33 cellular contexts compared by ENCODE assay signal in genomic region chr5:94658272-94658671, GRCh38.
"Had no signal": no experiment of that assay in that cellular context is flagged by ENCODE, and none has a peak within 500 bp of the region (broad histone marks: within the 10 kb centered on the region; RNA-seq: fewer than 3 reads in every experiment).

No MANE protein-coding gene starts in this region.

- H3K27ac ChIP-seq: adrenal gland, body of pancreas, brain microvascular endothelial cell, breast epithelium, VCaP had no signal

- ATAC-seq: activated CD8-positive, alpha-beta T cell treated with anti-CD3 and anti-CD28 coated beads for 36 hours; activated naive CD4-positive, alpha-beta T cell treated with anti-CD3 and anti-CD28 coated beads, Interleukin-2, amount 50 U/mL, for 72 hours; activated T-cell treated with anti-CD3 and anti-CD28 coated beads, Interleukin-2, amount 50 U/mL, for 4 hours; activated T-cell treated with anti-CD3 and anti-CD28 coated beads, Interleukin-2, amount 50 U/mL, for 72 hours; activated T-helper 17 cell treated with anti-CD3 and anti-CD28 coated beads, Interleukin-2, amount 50 U/mL, for 72 hours; body of pancreas had no signal

- H3K36me3 ChIP-seq: adrenal gland, brain microvascular endothelial cell, breast epithelium had no signal

- H3K4me1 ChIP-seq: adrenal gland, body of pancreas, breast epithelium had no signal

- H3K4me3 ChIP-seq: adrenal gland, body of pancreas, breast epithelium had no signal

- H3K27me3 ChIP-seq: adrenal gland, body of pancreas, brain microvascular endothelial cell, breast epithelium had no signal

- FAIRE-seq: astrocyte had no signal

- H3K9me3 ChIP-seq: body of pancreas had no signal

- DNase-seq: activated B cell treated with CpG ODN at 0.5 μM for 24 hours; activated CD4-positive, alpha-beta memory T cell treated with anti-CD3 and anti-CD28 coated beads for 36 hours; activated CD4-positive, alpha-beta T cell treated with anti-CD3 and anti-CD28 coated beads for 4 hours; activated CD4-positive, alpha-beta T cell treated with anti-CD3 and anti-CD28 coated beads, Interleukin-2, amount 10 ng/mL, durations not matched to agents 24 days and 14 days; activated CD4-positive, alpha-beta T cell treated with anti-CD3 and anti-CD28 coated beads, Interleukin-2, amount 50 U/mL, for 1 hour; activated CD4-positive, alpha-beta T cell treated with anti-CD3 and anti-CD28 coated beads, Interleukin-2, amount 50 U/mL, for 4 hours; activated CD4-positive, CD25-positive, alpha-beta regulatory T cell treated with anti-CD3 and anti-CD28 coated beads, Interleukin-2, amount 50 U/mL, for 72 hours; activated CD8-positive, alpha-beta memory T cell treated with anti-CD3 and anti-CD28 coated beads, Interleukin-2, amount 50 U/mL, for 4 hours; activated CD8-positive, alpha-beta T cell treated with anti-CD3 and anti-CD28 coated beads for 36 hours; activated effector memory CD4-positive, alpha-beta T cell treated with anti-CD3 and anti-CD28 coated beads, Interleukin-2, amount 50 U/mL, for 16 hours; activated gamma-delta T cell treated with Interleukin-2 at 50 U/mL for 16 hours; activated naive CD4-positive, alpha-beta T cell; activated naive CD4-positive, alpha-beta T cell treated with anti-CD3 and anti-CD28 coated beads for 36 hours; activated naive CD4-positive, alpha-beta T cell treated with anti-CD3 and anti-CD28 coated beads, Interleukin-2, amount 50 U/mL, for 16 hours; activated naive CD8-positive, alpha-beta T cell treated with anti-CD3 and anti-CD28 coated beads for 36 hours; activated T-cell treated with anti-CD3 and anti-CD28 coated beads for 4 hours; activated T-cell treated with anti-CD3 and anti-CD28 coated beads, Interleukin-2, amount 50 U/mL, for 1 hour; activated T-cell treated with anti-CD3 and anti-CD28 coated beads, Interleukin-2, amount 50 U/mL, for 4 hours; activated T-cell treated with anti-CD3 and anti-CD28 coated beads, Interleukin-2, amount 50 U/mL, for 72 hours; adrenal gland; amniotic stem cell; aorta; body of pancreas; brain microvascular endothelial cell; central memory CD4-positive, alpha-beta T cell; T-helper 1 cell; T-helper 2 cell; T-helper 9 cell had no signal
